ENCODE assay signal across 16 cellular contexts in genomic region chr9:136141716-136142415, GRCh38.
"Had no signal": no experiment of that assay in that cellular context is flagged by ENCODE, and none has a peak within 500 bp of the region (broad histone marks: within the 10 kb centered on the region; RNA-seq: fewer than 3 reads in every experiment).

No MANE protein-coding gene starts in this region.

- ATAC-seq: activated T-cell treated with anti-CD3 and anti-CD28 coated beads, Interleukin-2, amount 50 U/mL, for 4 hours; left lobe of liver; natural killer cell had no signal

- FAIRE-seq: bronchial epithelial cell, endometrium, TTC549 had no signal

- H3K4me1 ChIP-seq: prostate gland, upper lobe of left lung had no signal

- H3K9me3 ChIP-seq: prostate gland, upper lobe of left lung had no signal

- H3K4me3 ChIP-seq: prostate gland, upper lobe of left lung had no signal

- DNase-seq: activated CD8-positive, alpha-beta memory T cell treated with anti-CD3 and anti-CD28 coated beads for 24 hours; activated CD8-positive, alpha-beta memory T cell treated with anti-CD3 and anti-CD28 coated beads, Interleukin-2, amount 50 U/mL, for 4 hours; activated naive CD4-positive, alpha-beta T cell; activated T-cell treated with anti-CD3 and anti-CD28 coated beads, Interleukin-2, amount 50 U/mL, for 4 hours; amniotic stem cell; midbrain; natural killer cell; stimulated activated CD4-positive, alpha-beta T cell treated with anti-CD3 and anti-CD28 coated beads, Interleukin-4, amount 100 ng/mL, for 24 hours; stimulated activated naive CD4-positive, alpha-beta T cell treated with Interleukin-2 at 50 U/mL for 16 hours; T-helper 1 cell had no signal

- H3K36me3 ChIP-seq: prostate gland, upper lobe of left lung had no signal

- H3K27ac ChIP-seq: prostate gland, upper lobe of left lung had no signal
